ENCODE assay signal across 8 cellular contexts in genomic region chr11:114058871-114059277, GRCh38. TPM values are rescaled to one million over a fixed set of nuclear protein-coding genes. Genes with fewer than 3 reads are reported as not detected.
DNase-seq lines count a peak whose midpoint lies in the region; ATAC-seq and TF ChIP-seq lines count a peak whose summit lies in the region.

No MANE protein-coding gene starts in this region.

- DNase-seq in T-helper 1 cell = no peak
- peak in 1 of 61 donors; percentile 8 for DNase-seq in caudate nucleus (lab: John Stamatoyannopoulos, UW)
- no peak for DNase-seq in lung (ENCODE audit: low spot score)
- no peak for DNase-seq in suprapubic skin (ENCODE audit: low spot score in 2 of 2)
- DNase-seq in HAP-1 (ENCODE audit: low spot score in 2 of 2) = no peak

- H3K27ac ChIP-seq in caudate nucleus (ENCODE audit: low read depth, low read length) = peak overlapping the region; percentile 67
- peak overlapping the region; percentile 84 to 96 for H3K27ac ChIP-seq in lung (ENCODE audit: low read depth in 1 of 2, low read length in 1 of 2)
- H3K27ac ChIP-seq in suprapubic skin = peak overlapping the region; percentile 94

- H3K4me1 ChIP-seq in lung (ENCODE audit: control insufficient read depth in 2 of 2, insufficient read depth in 2 of 2, low read length in 2 of 2) (peaks cover 11% of the 10 kb centered on the region in 2 donors), suprapubic skin (peaks cover 32% of the 10 kb centered on the region), HAP-1 (no peaks in the 10 kb centered on the region)

- no peak for TF ChIP-seq EP300 in suprapubic skin (IDR thresholded peaks at IDR 0.05)

- peak overlapping the region; percentile 33 for H3K4me3 ChIP-seq in lung
- H3K4me3 ChIP-seq in suprapubic skin = peak overlapping the region; percentile 91
- H3K4me3 ChIP-seq in HAP-1 = no peak overlapping the region

- peak overlapping the region; percentile 83 for H3K4me3 Mint-ChIP-seq in T-helper 1 cell treated with Interleukin-12 subunit alpha and Interleukin-12 subunit beta and Interleukin-4 antibody, amounts not matched to agents 30 μg/mL and 1 μg/mL, for 36 hours

- no peaks in the 10 kb centered on the region for H3K9me3 Mint-ChIP-seq in T-helper 1 cell treated with Interleukin-12 subunit alpha and Interleukin-12 subunit beta and Interleukin-4 antibody, amounts not matched to agents 30 μg/mL and 1 μg/mL, for 36 hours

- in situ Hi-C loops in HAP-1 (cut with MboI; ENCODE audit: low sequenced_read_pairs) = no loop called here

- H3K36me3 Mint-ChIP-seq in T-helper 1 cell treated with Interleukin-12 subunit alpha and Interleukin-12 subunit beta and Interleukin-4 antibody, amounts not matched to agents 30 μg/mL and 1 μg/mL, for 36 hours (ENCODE audit: low read depth) = no peaks in the 10 kb centered on the region

- ATAC-seq in lung (ENCODE audit: insufficient read depth, low FRiP score) (no peak), GM18873 (IDR thresholded peaks at IDR 0.05; ENCODE audit: low FRiP score, unreplicated experiment) (no peak), GM21529 (IDR thresholded peaks at IDR 0.05; ENCODE audit: unreplicated experiment) (no peak)

- H3K9me3 ChIP-seq in lung (ENCODE audit: control insufficient read depth in 2 of 2, insufficient read depth in 1 of 2, low read length in 1 of 2) (no peaks in the 10 kb centered on the region), suprapubic skin (no peaks in the 10 kb centered on the region), HAP-1 (no peaks in the 10 kb centered on the region)

- peaks cover 68% of the 10 kb centered on the region for H3K27me3 Mint-ChIP-seq in T-helper 1 cell treated with Interleukin-12 subunit alpha and Interleukin-12 subunit beta and Interleukin-4 antibody, amounts not matched to agents 30 μg/mL and 1 μg/mL, for 36 hours (ENCODE audit: low read depth)

- H3K36me3 ChIP-seq in lung (ENCODE audit: control insufficient read depth in 2 of 2, insufficient read depth in 2 of 2, low read length in 2 of 2) (peaks cover 0 to 9% of the 10 kb centered on the region in 2 donors), suprapubic skin (peaks cover 10% of the 10 kb centered on the region), HAP-1 (replicated peaks) (no peaks in the 10 kb centered on the region)

- no peak for TF ChIP-seq POLR2A in suprapubic skin (IDR thresholded peaks at IDR 0.05)

- peaks cover 8% of the 10 kb centered on the region for H3K4me1 Mint-ChIP-seq in T-helper 1 cell treated with Interleukin-12 subunit alpha and Interleukin-12 subunit beta and Interleukin-4 antibody, amounts not matched to agents 30 μg/mL and 1 μg/mL, for 36 hours (ENCODE audit: low read depth)

- TF ChIP-seq CTCF in lung (IDR thresholded peaks at IDR 0.05; ENCODE audit: control extremely low read depth, extremely low read depth) (no peak), suprapubic skin (IDR thresholded peaks at IDR 0.05) (no peak)

- no peak overlapping the region for H3K27ac Mint-ChIP-seq in T-helper 1 cell treated with Interleukin-12 subunit alpha and Interleukin-12 subunit beta and Interleukin-4 antibody, amounts not matched to agents 30 μg/mL and 1 μg/mL, for 36 hours

- WGBS in lung, 2 donors = 1 to 3% methylated on average over 25 of the region's 25 CpGs
- WGBS in suprapubic skin = 2% methylated on average over 24 of the region's 25 CpGs

- H3K27me3 ChIP-seq in lung (ENCODE audit: control insufficient read depth, insufficient read depth) (no peaks in the 10 kb centered on the region), suprapubic skin (no peaks in the 10 kb centered on the region), HAP-1 (ENCODE audit: low read depth) (peaks cover 67% of the 10 kb centered on the region)

RNA-seq across cellular contexts. Expression of gene ZBTB16, which starts 0.6 kb away (rescaled TPM):
- total RNA-seq in lung (100 to 1,000 TPM; 165 to 224 TPM), suprapubic skin (100 to 1,000 TPM; 142 to 474 (median 232) TPM)
- 10 to 100 TPM; 21.4 to 39.8 TPM for polyA plus RNA-seq in lung
